ENCODE assay signal across 8 cellular contexts in genomic region chr6:105135907-105136432, GRCh38. TPM values are rescaled to one million over a fixed set of nuclear protein-coding genes. Genes with fewer than 3 reads are reported as not detected.
DNase-seq lines count a peak whose midpoint lies in the region; ATAC-seq and TF ChIP-seq lines count a peak whose summit lies in the region.

No MANE protein-coding gene starts in this region.

- no peaks in the 10 kb centered on the region; the same call in none of the 2 replicates for H3F3A ChIP-seq in PC-9 (ENCODE audit: insufficient read depth, low read depth)

- H3K36me3 ChIP-seq in PC-9 (ENCODE audit: low read depth): no peaks in the 10 kb centered on the region
- peaks cover 0 to 4% (median 0%) of the 10 kb centered on the region in 4 donors for H3K36me3 ChIP-seq in esophagus muscularis mucosa
- H3K36me3 ChIP-seq in neuronal stem cell (replicated peaks in 1 of 2; ENCODE audit: control insufficient read depth in 2 of 2, insufficient read depth in 2 of 2, low read length in 2 of 2): no peaks in the 10 kb centered on the region

- H3K27ac ChIP-seq in PC-9: no peak overlapping the region
- H3K27ac ChIP-seq in esophagus muscularis mucosa (replicated peaks in 1 of 4): peak overlapping the region; percentile 88 to 91 (median 90)
- no peak overlapping the region for H3K27ac ChIP-seq in neuronal stem cell (replicated peaks; ENCODE audit: low read length)

- BruUV-seq in PC-9 (replicated peaks; lab: Mats Ljungman, UMichigan): no TSS peak

- no peaks in the 10 kb centered on the region for H3K79me1 ChIP-seq in neuronal stem cell (ENCODE audit: low read depth, low read length)

- H4K20me1 ChIP-seq in PC-9 (ENCODE audit: insufficient read depth): no peaks in the 10 kb centered on the region

- intact Hi-C loops in PC-9 (cut with micrococcal nuclease; ENCODE audit: unreplicated experiment) (loop anchor here (10.0 kb wide), 1 partner anchor 139 kb away; no protein-coding TSS in a partner anchor), esophagus muscularis mucosa (cut with DNase I) (loop anchor here (10.0 kb wide), 1 partner anchor 269 kb away; the partner anchor contains the start of gene PREP)

- H3K4me3 ChIP-seq in GM12864 (ENCODE audit: low read depth, low read length) (peak overlapping the region; percentile 52; the same call in 1 of the 2 replicates), PC-9 (no peak overlapping the region; the same call in 1 of the 2 replicates), esophagus muscularis mucosa (peak overlapping the region; percentile 83 to 97 (median 88)), neuronal stem cell (ENCODE audit: low read length in 2 of 2) (peak overlapping the region; percentile 85 to 92)

- H4K91ac ChIP-seq in neuronal stem cell (ENCODE audit: low read depth, low read length, poor library complexity): no peak overlapping the region

- H3K79me2 ChIP-seq in PC-9 (ENCODE audit: low read depth): no peaks in the 10 kb centered on the region

- POLR2A ChIA-PET in PC-9 (lab: Charles Lee; ENCODE audit: unreplicated experiment): interaction anchor here (0.5 to 0.6 kb wide), 2 partner anchors 8 to 363 kb away, joined by 3 read pairs; no protein-coding TSS in a partner anchor

- no peak overlapping the region for H2BK12ac ChIP-seq in neuronal stem cell (ENCODE audit: low read length)

- TF ChIP-seq CTCF in GM12864 (IDR thresholded peaks at IDR 0.05; ENCODE audit: low read depth, low read length, missing control alignments) (no peak), PC-9 (conservative IDR thresholded peaks at IDR 0.05) (no peak), esophagus muscularis mucosa (IDR thresholded peaks at IDR 0.05) (no peak)

- peak overlapping the region; percentile 25 for H2BK15ac ChIP-seq in neuronal stem cell (ENCODE audit: low read length)

- peak overlapping the region; percentile 99 for H3K18ac ChIP-seq in neuronal stem cell (ENCODE audit: low read length)

- DNase-seq in GM12864 (ENCODE audit: low read depth) (no peak), PC-9 (peak in 1 of 2 experiments; percentile 33), esophagus muscularis mucosa (ENCODE audit: extremely low spot score) (no peak), neuronal stem cell (ENCODE audit: low spot score) (no peak), UCSD-AML1 (lab: John Stamatoyannopoulos, UW; ENCODE audit: unreplicated experiment) (no peak)
- no peak for DNase-seq in stimulated activated CD4-positive, alpha-beta T cell treated with anti-CD3 and anti-CD28 coated beads, Interleukin-4, amount 100 ng/mL, for 1 hour

- H3K9me2 ChIP-seq in PC-9 (ENCODE audit: insufficient read depth): no peaks in the 10 kb centered on the region

- H2AFZ ChIP-seq in PC-9: no peak overlapping the region
- peak overlapping the region; percentile 100 for H2AFZ ChIP-seq in neuronal stem cell (ENCODE audit: low read length)

- H2BK5ac ChIP-seq in neuronal stem cell (ENCODE audit: low read length): peak overlapping the region; percentile 35

- H3K4me2 ChIP-seq in PC-9 (peak overlapping the region; percentile 91), neuronal stem cell (ENCODE audit: insufficient read depth, low read length, poor library complexity, severe bottlenecking) (peak overlapping the region; percentile 93)

- ATAC-seq in HG02571 (IDR thresholded peaks at IDR 0.05; ENCODE audit: unreplicated experiment) (no peak), GM18907 (IDR thresholded peaks at IDR 0.05; ENCODE audit: unreplicated experiment) (no peak)

- H2AK5ac ChIP-seq in neuronal stem cell (ENCODE audit: low read depth, low read length): peak overlapping the region; percentile 25

- peak overlapping the region; percentile 93 for H3K23ac ChIP-seq in neuronal stem cell (ENCODE audit: low read depth, low read length, poor library complexity)

- CTCF ChIA-PET in PC-9 (lab: Charles Lee): no interaction called here

- no peak for TF ChIP-seq EP300 in esophagus muscularis mucosa (IDR thresholded peaks at IDR 0.05)

- no peaks in the 10 kb centered on the region for H3K4me1 ChIP-seq in PC-9 (replicated peaks; ENCODE audit: insufficient read depth)
- peaks cover 0 to 30% (median 24%) of the 10 kb centered on the region in 4 donors for H3K4me1 ChIP-seq in esophagus muscularis mucosa
- H3K4me1 ChIP-seq in neuronal stem cell (ENCODE audit: control insufficient read depth in 2 of 2, insufficient read depth in 1 of 2, low read depth in 1 of 2, low read length in 2 of 2): peaks cover 1 to 2% of the 10 kb centered on the region in 2 donors

- H3K9me3 ChIP-seq in PC-9 (ENCODE audit: insufficient read depth, low read depth) (no peaks in the 10 kb centered on the region), esophagus muscularis mucosa (no peaks in the 10 kb centered on the region), neuronal stem cell (replicated peaks in 1 of 2; ENCODE audit: control insufficient read depth in 2 of 2, insufficient read depth in 1 of 2, low read depth in 1 of 2, low read length in 2 of 2) (no peaks in the 10 kb centered on the region)

- H2BK120ac ChIP-seq in neuronal stem cell (ENCODE audit: low read depth, low read length): no peak overlapping the region

- H3K4ac ChIP-seq in neuronal stem cell (ENCODE audit: low read length): no peak overlapping the region

- H3K27me3 ChIP-seq in PC-9 (ENCODE audit: insufficient read depth, low read depth) (0 out of 2 replicates have a peak, but pooled peaks cover 6% of the 10 kb centered on the region), esophagus muscularis mucosa (no peaks in the 10 kb centered on the region), neuronal stem cell (ENCODE audit: control insufficient read depth in 3 of 3, insufficient read depth in 3 of 3, low read depth in 1 of 3, low read length in 3 of 3) (peaks cover 2 to 17% (median 16%) of the 10 kb centered on the region in 3 experiments)

- no peak overlapping the region for H4K8ac ChIP-seq in neuronal stem cell (ENCODE audit: low read depth, low read length)

- peak overlapping the region; percentile 39 for H3K14ac ChIP-seq in neuronal stem cell (ENCODE audit: low read length)

- TF ChIP-seq POLR2A in esophagus muscularis mucosa (IDR thresholded peaks at IDR 0.05; ENCODE audit: low read depth): no peak

- whole genome bisulfite sequencing in esophagus muscularis mucosa: 18% methylated on average over 7 of the region's 24 CpGs
- no CpG with 5 or more reads among the region's 24 CpGs for WGBS in neuronal stem cell (ENCODE audit: extremely low coverage in 2 of 2, insufficient read length in 2 of 2, insufficient replicate concordance in 1 of 2), 2 donors

- H3K9ac ChIP-seq in neuronal stem cell (ENCODE audit: low read depth, low read length, poor library complexity): peak overlapping the region; percentile 80

RNA-seq across cellular contexts. Expression of gene POPDC3, which starts 43.8 kb away (rescaled TPM):
- total RNA-seq in PC-9 (2021) (14.8 and 24.2 TPM in 2 replicates), esophagus muscularis mucosa (not detected)
- polyA plus RNA-seq in neuronal stem cell (2013, experiment 1 of 2): 3.1 TPM
- polyA plus RNA-seq in neuronal stem cell (2013, experiment 2 of 2): 3.2 TPM

Comparison
In these comparisons a context has a peak if more than half of its experiments do, and no peak if none do; other contexts are left out.
1. H3K27ac ChIP-seq: peak in esophagus muscularis mucosa (4 of 4); none in PC-9 (single experiment) and neuronal stem cell (single experiment).
2. RNA of gene POPDC3, which starts 43.8 kb away (total RNA-seq): 14.8 to 24.2 TPM in PC-9; not detected in esophagus muscularis mucosa; every median in the first group is over 10 times any median in the second.